ENCODE assay signal across 18 cellular contexts in the genomic region with DNA sequence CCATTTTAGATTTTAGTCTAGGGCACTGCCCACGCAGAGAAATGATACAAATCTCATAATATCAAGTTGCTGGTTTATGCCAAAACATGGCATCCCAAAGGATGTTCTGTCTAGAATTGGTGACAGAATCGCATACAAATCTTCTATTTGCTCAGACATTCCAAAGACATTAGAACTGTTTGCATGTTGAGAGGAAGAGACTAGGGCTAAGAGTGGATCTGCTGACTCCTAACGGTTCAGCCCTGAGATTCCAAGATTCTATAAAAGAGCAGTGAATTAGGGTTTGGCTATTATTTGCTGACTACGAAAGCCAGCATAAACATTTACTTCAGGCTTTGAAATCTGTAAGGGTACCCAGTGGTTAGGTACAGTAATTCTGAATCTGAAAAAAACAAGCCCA. TPM values are rescaled to one million over a fixed set of nuclear protein-coding genes. Genes with fewer than 3 reads are reported as not detected.
DNase-seq lines count a peak whose midpoint lies in the region; ATAC-seq and TF ChIP-seq lines count a peak whose summit lies in the region.
"Had no signal": no experiment of that assay in that cellular context is flagged by ENCODE, and none has a peak within 500 bp of the region (broad histone marks: within the 10 kb centered on the region; RNA-seq: fewer than 3 reads in every experiment).

No MANE protein-coding gene starts in this region.

- POLR2A ChIA-PET in PC-3 (lab: Charles Lee; ENCODE audit: unreplicated experiment), result no interaction called here

- peak overlapping the region; percentile 54 for H3K27ac ChIP-seq in PC-3 (ENCODE audit: low read length)
- H3K27ac ChIP-seq in dorsolateral prefrontal cortex, result peak overlapping the region in 46 of 59 donors; percentile 2 to 96 (median 86)
- no peak overlapping the region for H3K27ac ChIP-seq in MM.1S (ENCODE audit: low read length)
- no peak overlapping the region for H3K27ac ChIP-seq in upper lobe of right lung
- H3K27ac ChIP-seq: ascending aorta, PC-9, upper lobe of left lung had no signal

- intact Hi-C loops in PC-3 (cut with micrococcal nuclease) (loop anchor here (2.0 kb wide), 1 partner anchor 43 kb away; no protein-coding TSS in a partner anchor), dorsolateral prefrontal cortex (cut with DNase I) (no loop called here), upper lobe of right lung (cut with DNase I) (no loop called here)

- H3F3A ChIP-seq in PC-3 (ENCODE audit: low read length, unreplicated experiment) (peaks cover 4% of the 10 kb centered on the region), MM.1S (ENCODE audit: insufficient read depth, low read length) (peaks cover 4% of the 10 kb centered on the region)

- TF ChIP-seq CTCF in PC-3 (conservative IDR thresholded peaks at IDR 0.05; ENCODE audit: low read depth, low read length) (no peak), dorsolateral prefrontal cortex (IDR thresholded peaks at IDR 0.05 in 54 of 56, conservative IDR thresholded peaks at IDR 0.05 in 2 of 56; ENCODE audit: low read depth in 1 of 56, partially characterized antibody in 56 of 56) (no peak), nephron (IDR thresholded peaks at IDR 0.05; ENCODE audit: unreplicated experiment in 3 of 3) (no peak), MM.1S (IDR thresholded peaks at IDR 0.05; ENCODE audit: low read length) (no peak), upper lobe of right lung (IDR thresholded peaks at IDR 0.05) (no peak)

- CTCF ChIA-PET in PC-3 (lab: Charles Lee), result no interaction called here

- peaks cover 38% of the 10 kb centered on the region for H3K36me3 Mint-ChIP-seq in nephron (ENCODE audit: low read depth)

- peak overlapping the region in 2 of 3 experiments; percentile 31 to 32 for H3K27ac Mint-ChIP-seq in nephron
- H3K27ac Mint-ChIP-seq: activated CD4-positive, alpha-beta T cell treated with anti-CD3 and anti-CD28 coated beads, Interleukin-2, amount 10 ng/mL, durations not matched to agents 24 days and 14 days; CD14-positive monocyte had no signal

- H3K9me3 ChIP-seq in PC-3 (ENCODE audit: low read length) (peaks cover 12% of the 10 kb centered on the region), MM.1S (replicated peaks; ENCODE audit: insufficient read depth, low read length) (no peaks in the 10 kb centered on the region), upper lobe of right lung (peaks cover 10% of the 10 kb centered on the region)

- H3K4me1 Mint-ChIP-seq in nephron, result peaks cover 34% of the 10 kb centered on the region

- H3K4me3 ChIP-seq in PC-3 (ENCODE audit: low read length) (peak overlapping the region; percentile 87; the same call in 1 of the 2 replicates), dorsolateral prefrontal cortex (peak overlapping the region in 32 of 59 donors; percentile 2 to 99 (median 95)), MM.1S (ENCODE audit: low read length) (no peak overlapping the region), upper lobe of right lung (no peak overlapping the region)
- H3K4me3 ChIP-seq: ascending aorta, PC-9, upper lobe of left lung had no signal

- no TSS peak for BruUV-seq in PC-3 (replicated peaks; lab: Mats Ljungman, UMichigan)

- peak overlapping the region in 2 of 3 experiments; percentile 56 to 88 for H3K4me3 Mint-ChIP-seq in nephron
- H3K4me3 Mint-ChIP-seq: activated CD4-positive, alpha-beta T cell treated with anti-CD3 and anti-CD28 coated beads, Interleukin-2, amount 10 ng/mL, durations not matched to agents 24 days and 14 days; CD14-positive monocyte had no signal

- peak; percentile 53 for DNase-seq in AG20443 (ENCODE audit: low spot score)
- peak; percentile 75 for DNase-seq in PC-3
- DNase-seq in dorsolateral prefrontal cortex, result no peak
- no peak for DNase-seq in NOMO-1 treated with dmso at 0.1 percent for 144 hours (lab: John Stamatoyannopoulos, UW; ENCODE audit: unreplicated experiment)
- no peak for DNase-seq in MM.1S
- DNase-seq in NCI-H748 (lab: John Stamatoyannopoulos, UW; ENCODE audit: unreplicated experiment), result no peak
- DNase-seq in upper lobe of right lung, result no peak
- DNase-seq: activated CD4-positive, alpha-beta T cell treated with anti-CD3 and anti-CD28 coated beads, Interleukin-2, amount 10 ng/mL, durations not matched to agents 24 days and 14 days; effector CD8-positive, alpha-beta T cell; left colon; NCI-H1436 treated with DMSO at 0.1 percent for 48 hours; NCI-H446 treated with DMSO at 0.1 percent for 48 hours; PC-9; stimulated activated CD4-positive, alpha-beta T cell treated with anti-CD3 and anti-CD28 coated beads, Interleukin-2, amount 100 ng/mL, for 48 hours; upper lobe of left lung had no signal

- ATAC-seq in PC-3, result peak; percentile 53
- no peak for ATAC-seq in upper lobe of right lung
- ATAC-seq: left colon had no signal

- H3K36me3 ChIP-seq in PC-3 (ENCODE audit: low read depth, low read length), result peaks cover 24% of the 10 kb centered on the region
- H3K36me3 ChIP-seq in MM.1S (replicated peaks; ENCODE audit: insufficient read depth, low read length), result no peaks in the 10 kb centered on the region
- no peaks in the 10 kb centered on the region for H3K36me3 ChIP-seq in upper lobe of right lung
- H3K36me3 ChIP-seq: ascending aorta, upper lobe of left lung had no signal

- H3K9ac ChIP-seq in PC-3 (ENCODE audit: low read length) (no peak overlapping the region), MM.1S (ENCODE audit: low read length) (no peak overlapping the region)

- H4K20me1 ChIP-seq in PC-3 (ENCODE audit: low read length), result no peaks in the 10 kb centered on the region
- H4K20me1 ChIP-seq in MM.1S (ENCODE audit: insufficient read depth, low read length), result no peaks in the 10 kb centered on the region

- no peaks in the 10 kb centered on the region for H3K27me3 ChIP-seq in PC-3 (ENCODE audit: low read length)
- no peaks in the 10 kb centered on the region for H3K27me3 ChIP-seq in dorsolateral prefrontal cortex
- H3K27me3 ChIP-seq in MM.1S (replicated peaks; ENCODE audit: insufficient read depth, low read length), result no peaks in the 10 kb centered on the region
- H3K27me3 ChIP-seq in upper lobe of right lung, result no peaks in the 10 kb centered on the region
- H3K27me3 ChIP-seq: ascending aorta, upper lobe of left lung had no signal

- no peak overlapping the region for H2AFZ ChIP-seq in PC-3 (ENCODE audit: low read length)
- H2AFZ ChIP-seq in MM.1S (ENCODE audit: low read length), result no peak overlapping the region
- H2AFZ ChIP-seq: PC-9 had no signal

- H3K27me3 Mint-ChIP-seq in nephron (ENCODE audit: low read depth), result no peaks in the 10 kb centered on the region

- H3K9me2 ChIP-seq in PC-3 (replicated peaks; ENCODE audit: low read length), result no peaks in the 10 kb centered on the region
- no peaks in the 10 kb centered on the region for H3K9me2 ChIP-seq in MM.1S (replicated peaks; ENCODE audit: insufficient read depth, low read length)

- H3K9me3 Mint-ChIP-seq in nephron, result peaks cover 18% of the 10 kb centered on the region

- H3K79me2 ChIP-seq in PC-3 (ENCODE audit: low read length) (peaks cover 84% of the 10 kb centered on the region), MM.1S (ENCODE audit: low read length) (peaks cover 24% of the 10 kb centered on the region; the same call in 1 of the 2 replicates)

- H3K4me1 ChIP-seq in PC-3 (ENCODE audit: insufficient read depth, low read length) (peaks cover 33% of the 10 kb centered on the region), MM.1S (ENCODE audit: low read length) (peaks cover 5% of the 10 kb centered on the region; the same call in 1 of the 2 replicates), upper lobe of right lung (peaks cover 15% of the 10 kb centered on the region)

- peak overlapping the region; percentile 90 for H3K4me2 ChIP-seq in PC-3 (ENCODE audit: low read length)
- H3K4me2 ChIP-seq in MM.1S (ENCODE audit: low read depth, low read length), result no peak overlapping the region
- H3K4me2 ChIP-seq: PC-9 had no signal

RNA-seq across cellular contexts. Expression of a gene that starts 3.6 kb away (rescaled TPM):
- 26.9 and 39.9 TPM in 2 replicates for total RNA-seq in PC-3 (2014; rRNA removed)
- total RNA-seq in dorsolateral prefrontal cortex, result 100 to 1,000 TPM; 223 to 458 (median 339) TPM
- total RNA-seq in upper lobe of right lung, result 174 TPM

Comparison
In these comparisons a context has a peak if more than half of its experiments do, and no peak if none do; other contexts are left out.
1. DNase-seq: peak in AG20443 (single experiment) and PC-3 (single experiment); none in dorsolateral prefrontal cortex (0 of 10), NOMO-1 treated with dmso at 0.1 percent for 144 hours (single experiment), MM.1S (single experiment), NCI-H748 (single experiment) and upper lobe of right lung (single experiment).
2. H3K27ac ChIP-seq: peak in PC-3 (single experiment) and dorsolateral prefrontal cortex (46 of 59); none in MM.1S (single experiment) and upper lobe of right lung (single experiment).
3. H3K4me3 ChIP-seq: peak in PC-3 (single experiment) and dorsolateral prefrontal cortex (32 of 59); none in MM.1S (single experiment) and upper lobe of right lung (single experiment).